13 cellular contexts compared by ENCODE assay signal in genomic region chr1:2270260-2271100, GRCh38. TPM values are rescaled to one million over a fixed set of nuclear protein-coding genes. Genes with fewer than 3 reads are reported as not detected.
DNase-seq lines count a peak whose midpoint lies in the region; ATAC-seq and TF ChIP-seq lines count a peak whose summit lies in the region.
"Had no signal": no experiment of that assay in that cellular context is flagged by ENCODE, and none has a peak within 500 bp of the region (broad histone marks: within the 10 kb centered on the region; RNA-seq: fewer than 3 reads in every experiment).

No MANE protein-coding gene starts in this region.

- peaks cover 0 to 6% (median 0%) of the 10 kb centered on the region in 3 donors for H3K36me3 ChIP-seq in esophagus squamous epithelium
- H3K36me3 ChIP-seq in stomach smooth muscle (ENCODE audit: control insufficient read depth in 2 of 2, insufficient read depth in 2 of 2, low read length in 2 of 2): no peaks in the 10 kb centered on the region
- no peaks in the 10 kb centered on the region for H3K36me3 ChIP-seq in Karpas-422 (ENCODE audit: insufficient read depth, low read length)

- H2AFZ ChIP-seq in Karpas-422 (ENCODE audit: low read length): no peak overlapping the region

- no peaks in the 10 kb centered on the region for H3K27me3 Mint-ChIP-seq in mesothelial cell of epicardium (ENCODE audit: low read depth)

- DNase-seq in SK-N-DZ (ENCODE audit: low spot score): peak; percentile 68
- DNase-seq in esophagus squamous epithelium (lab: John Stamatoyannopoulos, UW): no peak
- no peak for DNase-seq in mesothelial cell of epicardium (ENCODE audit: low spot score in 2 of 2, unreplicated experiment in 2 of 2)
- DNase-seq in NCI-H2227 treated with DMSO at 0.1 percent for 48 hours (lab: John Stamatoyannopoulos, UW): no peak
- DNase-seq in Karpas-422: no peak
- DNase-seq: activated naive CD4-positive, alpha-beta T cell treated with anti-CD3 and anti-CD28 coated beads for 36 hours; COR-L47; effector memory CD4-positive, alpha-beta T cell; NCI-H524 treated with DMSO at 0.1 percent for 48 hours; nucleus accumbens had no signal

- H3K27ac Mint-ChIP-seq in mesothelial cell of epicardium: peak overlapping the region; percentile 64
- H3K27ac Mint-ChIP-seq: activated naive CD4-positive, alpha-beta T cell treated with anti-CD3 and anti-CD28 coated beads for 36 hours had no signal

- TF ChIP-seq POLR2A in esophagus squamous epithelium (IDR thresholded peaks at IDR 0.05): no peak

- 40% methylated on average over 1 of the region's 27 CpGs; no CpG with 5 or more reads in 1 of the 2 donors for WGBS in esophagus squamous epithelium, 2 donors

- no peaks in the 10 kb centered on the region for H3K9me3 Mint-ChIP-seq in mesothelial cell of epicardium
- H3K9me3 Mint-ChIP-seq: activated naive CD4-positive, alpha-beta T cell treated with anti-CD3 and anti-CD28 coated beads for 36 hours had no signal

- no peak overlapping the region for H3K4me3 Mint-ChIP-seq in mesothelial cell of epicardium
- H3K4me3 Mint-ChIP-seq: activated naive CD4-positive, alpha-beta T cell treated with anti-CD3 and anti-CD28 coated beads for 36 hours had no signal

- H3K36me3 Mint-ChIP-seq in mesothelial cell of epicardium: no peaks in the 10 kb centered on the region

- H4K20me1 ChIP-seq in Karpas-422 (ENCODE audit: insufficient read depth, low read depth, low read length): peaks cover 38% of the 10 kb centered on the region; the same call in 1 of the 2 replicates

- H3K4me1 ChIP-seq in esophagus squamous epithelium (peaks cover 56 to 100% (median 82%) of the 10 kb centered on the region in 3 donors), stomach smooth muscle (ENCODE audit: control insufficient read depth, insufficient read depth, low read length) (peaks cover 88% of the 10 kb centered on the region), Karpas-422 (ENCODE audit: low read length) (no peaks in the 10 kb centered on the region)

- intact Hi-C loops in esophagus squamous epithelium (cut with DNase I): no loop called here

- H3K9me3 ChIP-seq in esophagus squamous epithelium: no peaks in the 10 kb centered on the region
- no peaks in the 10 kb centered on the region for H3K9me3 ChIP-seq in stomach smooth muscle (ENCODE audit: control insufficient read depth in 2 of 2, low read length in 2 of 2)
- no peaks in the 10 kb centered on the region for H3K9me3 ChIP-seq in Karpas-422 (ENCODE audit: low read length)

- H3K9me2 ChIP-seq in Karpas-422 (replicated peaks; ENCODE audit: insufficient read depth, low read length): no peaks in the 10 kb centered on the region

- H3K9ac ChIP-seq in stomach smooth muscle (ENCODE audit: low read length in 2 of 2) (peak overlapping the region in 1 of 2 donors; percentile 36), Karpas-422 (ENCODE audit: low read length) (no peak overlapping the region)

- TF ChIP-seq CTCF in esophagus squamous epithelium (IDR thresholded peaks at IDR 0.05) (no peak), mesothelial cell of epicardium (IDR thresholded peaks at IDR 0.05; ENCODE audit: unreplicated experiment) (no peak)

- peaks cover 53% of the 10 kb centered on the region for H3K4me1 Mint-ChIP-seq in mesothelial cell of epicardium

- ATAC-seq in HG02571 (IDR thresholded peaks at IDR 0.05; ENCODE audit: unreplicated experiment) (no peak), HG03039 (IDR thresholded peaks at IDR 0.05; ENCODE audit: unreplicated experiment) (no peak)

- no peak overlapping the region for H3K4me2 ChIP-seq in Karpas-422 (ENCODE audit: low read depth, low read length, poor library complexity, severe bottlenecking)

- peak overlapping the region in 3 of 4 donors; percentile 22 to 74 (median 36) for H3K27ac ChIP-seq in esophagus squamous epithelium
- peak overlapping the region; percentile 6 for H3K27ac ChIP-seq in stomach smooth muscle (ENCODE audit: low read length)
- H3K27ac ChIP-seq in Karpas-422 (ENCODE audit: low read length): no peak overlapping the region

- H3K4me3 ChIP-seq in esophagus squamous epithelium: peak overlapping the region in 1 of 4 donors; percentile 29
- H3K4me3 ChIP-seq in stomach smooth muscle (ENCODE audit: low read length in 2 of 2): peak overlapping the region; percentile 27 to 58
- H3K4me3 ChIP-seq in Karpas-422 (ENCODE audit: low read length): no peak overlapping the region

- H3K79me2 ChIP-seq in Karpas-422 (ENCODE audit: low read length): no peaks in the 10 kb centered on the region

- H3K27me3 ChIP-seq in esophagus squamous epithelium (no peaks in the 10 kb centered on the region), stomach smooth muscle (ENCODE audit: control insufficient read depth in 1 of 2, insufficient read depth in 2 of 2, low read length in 2 of 2) (no peaks in the 10 kb centered on the region), Karpas-422 (ENCODE audit: low read length) (no peaks in the 10 kb centered on the region)

RNA-seq across cellular contexts. Expression of gene SKI, which starts 42.4 kb away (rescaled TPM):
- polyA plus RNA-seq in SK-N-DZ (2014; cell fraction: cytosol; rRNA removed): 2.4 and 3.1 TPM in 2 replicates
- 1.2 and 7.3 TPM in 2 replicates for polyA plus RNA-seq in SK-N-DZ (2014; cell fraction: nucleus; rRNA removed)
- 10 to 100 TPM; 18.2 to 38.8 (median 25.2) TPM for total RNA-seq in esophagus squamous epithelium
- total RNA-seq in mesothelial cell of epicardium: 105 to 110 TPM (median 105 TPM) in 3 replicates
- total RNA-seq in Karpas-422 (2014; rRNA removed; shearing (Covaris generic); ENCODE audit: low replicate concordance): 1.7 and 2.4 TPM in 2 replicates
